Comparison of ENCODE assay signal across 8 cellular contexts in genomic region chr17:82020874-82021727, GRCh38. TPM values are rescaled to one million over a fixed set of nuclear protein-coding genes. Genes with fewer than 3 reads are reported as not detected.
A peak's percentile ranks its signal among the peaks of the same experiment; 100 is the strongest.
DNase-seq lines count a peak whose midpoint lies in the region; ATAC-seq and TF ChIP-seq lines count a peak whose summit lies in the region.

No MANE protein-coding gene starts in this region.

- H3K14ac ChIP-seq in H9 (ENCODE audit: insufficient read depth, low read length) = no peak overlapping the region; the same call in 1 of the 2 replicates

- no peak overlapping the region for H3T11ph ChIP-seq in H9 (ENCODE audit: low read length)

- H3K4me1 Mint-ChIP-seq in CD14-positive monocyte (peaks cover 28% of the 10 kb centered on the region), H9 (peaks cover 7 to 16% of the 10 kb centered on the region in 2 experiments), neural progenitor cell (peaks cover 16% of the 10 kb centered on the region)
- H3K4me1 Mint-ChIP-seq in activated T-helper 2 cell treated with anti-CD3 and anti-CD28 coated beads, Interferon-gamma antibody, Interleukin-2, Interleukin-4, amounts not matched to agents 10 μg/mL and 5 μg/mL and 100 μg/mL, durations not matched to agents 14 hours and 24 hours and 36 hours (ENCODE audit: low read depth) = peaks cover 15% of the 10 kb centered on the region

- peaks cover 10 to 22% of the 10 kb centered on the region in 2 donors for H3K36me3 Mint-ChIP-seq in CD14-positive monocyte
- peaks cover 3 to 12% (median 5%) of the 10 kb centered on the region in 3 experiments; a peak in 5 of 7 replicates for H3K36me3 Mint-ChIP-seq in H9 (ENCODE audit: insufficient read depth in 1 of 3, low read depth in 3 of 3)
- H3K36me3 Mint-ChIP-seq in activated T-helper 2 cell treated with anti-CD3 and anti-CD28 coated beads, Interferon-gamma antibody, Interleukin-2, Interleukin-4, amounts not matched to agents 10 μg/mL and 5 μg/mL and 100 μg/mL, durations not matched to agents 14 hours and 24 hours and 36 hours (ENCODE audit: low read depth) = peaks cover 7% of the 10 kb centered on the region
- H3K36me3 Mint-ChIP-seq in neural progenitor cell = no peaks in the 10 kb centered on the region

- H3K23ac ChIP-seq in H9 (ENCODE audit: insufficient read length, low read depth, low read length) = no peak overlapping the region

- H3K27ac ChIP-seq in H9 (ENCODE audit: insufficient read length, low read depth, low read length) (no peak overlapping the region), PC-3 (ENCODE audit: low read length) (peak overlapping the region; percentile 57), neural progenitor cell (no peak overlapping the region)

- H3F3A ChIP-seq in PC-3 (ENCODE audit: low read length, unreplicated experiment) = no peaks in the 10 kb centered on the region
- H3F3A ChIP-seq in neural progenitor cell (ENCODE audit: low read depth) = peaks cover 15% of the 10 kb centered on the region

- no peak overlapping the region for H3K56ac ChIP-seq in H9 (ENCODE audit: insufficient read length, low read depth, low read length)

- no peaks in the 10 kb centered on the region for H3K4me1 ChIP-seq in H9 (ENCODE audit: insufficient read depth, low read length)
- H3K4me1 ChIP-seq in PC-3 (ENCODE audit: insufficient read depth, low read length) = peaks cover 21% of the 10 kb centered on the region; the same call in 1 of the 2 replicates
- H3K4me1 ChIP-seq in neural progenitor cell = peaks cover 11% of the 10 kb centered on the region

- H3K27me3 Mint-ChIP-seq in CD14-positive monocyte (ENCODE audit: low read depth in 3 of 3) (peaks cover 0 to 1% (median 0%) of the 10 kb centered on the region in 3 donors), H9 (ENCODE audit: low read depth) (no peaks in the 10 kb centered on the region; the same call in 1 of the 2 replicates), neural progenitor cell (ENCODE audit: insufficient read depth, low read depth) (no peaks in the 10 kb centered on the region)
- no peaks in the 10 kb centered on the region for H3K27me3 Mint-ChIP-seq in activated T-helper 2 cell treated with anti-CD3 and anti-CD28 coated beads, Interferon-gamma antibody, Interleukin-2, Interleukin-4, amounts not matched to agents 10 μg/mL and 5 μg/mL and 100 μg/mL, durations not matched to agents 14 hours and 24 hours and 36 hours (ENCODE audit: low read depth)

- POLR2A ChIA-PET in PC-3 (lab: Charles Lee; ENCODE audit: unreplicated experiment) = no interaction called here

- H3K4ac ChIP-seq in H9 (ENCODE audit: low read depth, low read length) = no peak overlapping the region

- H3K36me3 ChIP-seq in PC-3 (ENCODE audit: low read depth, low read length) (no peaks in the 10 kb centered on the region; the same call in 1 of the 2 replicates), neural progenitor cell (no peaks in the 10 kb centered on the region)

- no peak overlapping the region for H4K5ac ChIP-seq in H9 (ENCODE audit: insufficient read length, low read depth, low read length)

- no peak for DNase-seq in CD14-positive monocyte (ENCODE audit: low spot score)
- peak; percentile 74 for DNase-seq in H9
- DNase-seq in PC-3 = peak; percentile 80
- no peak for DNase-seq in activated T-helper 2 cell treated with anti-CD3 and anti-CD28 coated beads, Interferon-gamma antibody, Interleukin-2, Interleukin-4, amounts not matched to agents 10 μg/mL and 5 μg/mL and 100 μg/mL, durations not matched to agents 14 hours and 24 hours and 36 hours (ENCODE audit: low spot score)
- peak; percentile 63 for DNase-seq in fibroblast of the conjunctiva (ENCODE audit: low read depth)
- DNase-seq in neural progenitor cell (ENCODE audit: low spot score) = peak; percentile 78
- DNase-seq in HPDE6-E6E7 (ENCODE audit: extremely low spot score) = no peak

- H3K9me3 Mint-ChIP-seq in CD14-positive monocyte = no peaks in the 10 kb centered on the region
- H3K9me3 Mint-ChIP-seq in H9 = peaks cover 0 to 2% of the 10 kb centered on the region in 2 experiments; a peak in 1 of 5 replicates
- H3K9me3 Mint-ChIP-seq in activated T-helper 2 cell treated with anti-CD3 and anti-CD28 coated beads, Interferon-gamma antibody, Interleukin-2, Interleukin-4, amounts not matched to agents 10 μg/mL and 5 μg/mL and 100 μg/mL, durations not matched to agents 14 hours and 24 hours and 36 hours = no peaks in the 10 kb centered on the region
- no peaks in the 10 kb centered on the region for H3K9me3 Mint-ChIP-seq in neural progenitor cell

- peak overlapping the region in 2 of 7 donors; percentile 22 to 73 for H3K27ac Mint-ChIP-seq in CD14-positive monocyte
- no peak overlapping the region for H3K27ac Mint-ChIP-seq in H9
- H3K27ac Mint-ChIP-seq in activated T-helper 2 cell treated with anti-CD3 and anti-CD28 coated beads, Interferon-gamma antibody, Interleukin-2, Interleukin-4, amounts not matched to agents 10 μg/mL and 5 μg/mL and 100 μg/mL, durations not matched to agents 14 hours and 24 hours and 36 hours = no peak overlapping the region
- peak overlapping the region; percentile 72 for H3K27ac Mint-ChIP-seq in neural progenitor cell

- H3K4me3 Mint-ChIP-seq in CD14-positive monocyte (peak overlapping the region; percentile 80 to 82), H9 (peak overlapping the region; percentile 79 to 88), neural progenitor cell (peak overlapping the region; percentile 89)
- peak overlapping the region; percentile 84 for H3K4me3 Mint-ChIP-seq in activated T-helper 2 cell treated with anti-CD3 and anti-CD28 coated beads, Interferon-gamma antibody, Interleukin-2, Interleukin-4, amounts not matched to agents 10 μg/mL and 5 μg/mL and 100 μg/mL, durations not matched to agents 14 hours and 24 hours and 36 hours (ENCODE audit: low read depth)

- H2AK5ac ChIP-seq in H9 (ENCODE audit: insufficient read length, low read length) = no peak overlapping the region

- peaks cover 5% of the 10 kb centered on the region for H3K79me1 ChIP-seq in H9 (ENCODE audit: insufficient read depth, low read depth, low read length, poor library complexity, severe bottlenecking)

- ATAC-seq in PC-3 = peak; percentile 29
- ATAC-seq in HG03469 (IDR thresholded peaks at IDR 0.05; ENCODE audit: unreplicated experiment) = no peak

- CTCF ChIA-PET in PC-3 (lab: Charles Lee) = interaction anchor here (0.6 to 4.8 kb wide), 2 partner anchors 10 to 61 kb away, joined by 3 to 40 read pairs; no protein-coding TSS in a partner anchor

- H3K4me3 ChIP-seq in PC-3 (ENCODE audit: low read length) = peak overlapping the region; percentile 100
- H3K4me3 ChIP-seq in neural progenitor cell = peak overlapping the region; percentile 95

- intact Hi-C loops in CD14-positive monocyte (cut with micrococcal nuclease) (loop anchor here (1.0 to 10.0 kb wide), 3 partner anchors 44 to 304 kb away; partner anchors contain the start of gene ASPSCR1 (in 1 of the 2)), PC-3 (cut with micrococcal nuclease) (loop anchor here (1.0 kb wide), 1 partner anchor 62 kb away; no protein-coding TSS in a partner anchor)
- intact Hi-C loops in activated T-helper 2 cell treated with anti-CD3 and anti-CD28 coated beads, Interferon-gamma antibody, Interleukin-2, Interleukin-4, amounts not matched to agents 10 μg/mL and 5 μg/mL and 100 μg/mL, durations not matched to agents 14 hours and 24 hours and 36 hours (cut with micrococcal nuclease) = loop anchor here (1.0 to 10.0 kb wide), 3 partner anchors 63 to 214 kb away; partner anchors contain the start of gene MAFG

- H4K8ac ChIP-seq in H9 (replicated peaks; ENCODE audit: insufficient read length, low read depth, low read length) = no peak overlapping the region

- H2BK20ac ChIP-seq in H9 (ENCODE audit: low read depth, low read length, poor library complexity, severe bottlenecking) = no peak overlapping the region

- no peak overlapping the region for H2BK5ac ChIP-seq in H9 (ENCODE audit: insufficient read length, low read length)

- TF ChIP-seq CTCF in CD14-positive monocyte (IDR thresholded peaks at IDR 0.05) (peak; percentile 53), H9 (conservative IDR thresholded peaks at IDR 0.05) (peak; percentile 52; the same call in 2 of the 3 replicates), PC-3 (conservative IDR thresholded peaks at IDR 0.05; ENCODE audit: low read depth, low read length) (peak; percentile 93), neural progenitor cell (IDR thresholded peaks at IDR 0.05) (peak; percentile 56)

- no peak overlapping the region for H2BK12ac ChIP-seq in H9 (ENCODE audit: insufficient read length, low read depth, low read length)

- H3K18ac ChIP-seq in H9 (ENCODE audit: insufficient read length, low read depth, low read length) = no peak overlapping the region

- no TSS peak for BruUV-seq in PC-3 (replicated peaks; lab: Mats Ljungman, UMichigan)

- H3K9ac ChIP-seq in H9 (ENCODE audit: extremely low read depth, insufficient read length, low read length) = no peak overlapping the region
- peak overlapping the region; percentile 98 for H3K9ac ChIP-seq in PC-3 (ENCODE audit: low read length)
- no peak overlapping the region for H3K9ac ChIP-seq in neural progenitor cell

- H2AFZ ChIP-seq in H9 (ENCODE audit: low read length) (no peak overlapping the region), PC-3 (ENCODE audit: low read length) (no peak overlapping the region), neural progenitor cell (replicated peaks) (no peak overlapping the region)

- H2BK15ac ChIP-seq in H9 (ENCODE audit: low read depth, low read length) = no peak overlapping the region

- H4K20me1 ChIP-seq in H9 (ENCODE audit: control insufficient read depth, insufficient read depth, insufficient read length) = no peaks in the 10 kb centered on the region
- peaks cover 7% of the 10 kb centered on the region; the same call in 1 of the 2 replicates for H4K20me1 ChIP-seq in PC-3 (ENCODE audit: low read length)
- peaks cover 29% of the 10 kb centered on the region for H4K20me1 ChIP-seq in neural progenitor cell (ENCODE audit: low read depth)

- H2BK120ac ChIP-seq in H9 (ENCODE audit: low read depth, low read length, poor library complexity, severe bottlenecking) = no peak overlapping the region

- H3K9me3 ChIP-seq in H9 (ENCODE audit: control insufficient read depth, low read depth, low read length) = no peaks in the 10 kb centered on the region
- no peaks in the 10 kb centered on the region for H3K9me3 ChIP-seq in PC-3 (ENCODE audit: low read length)
- H3K9me3 ChIP-seq in neural progenitor cell (ENCODE audit: low read depth) = no peaks in the 10 kb centered on the region

- H3K4me2 ChIP-seq in H9 (ENCODE audit: insufficient read depth, insufficient read length, low read length) = peak overlapping the region; percentile 89
- H3K4me2 ChIP-seq in PC-3 (ENCODE audit: low read length) = peak overlapping the region; percentile 99
- peak overlapping the region; percentile 91 for H3K4me2 ChIP-seq in neural progenitor cell

- H4K91ac ChIP-seq in H9 (ENCODE audit: insufficient read length, low read depth, low read length) = no peak overlapping the region

- no peaks in the 10 kb centered on the region for H3K27me3 ChIP-seq in H9 (ENCODE audit: insufficient read depth, low read length)
- no peaks in the 10 kb centered on the region for H3K27me3 ChIP-seq in PC-3 (ENCODE audit: low read length)
- H3K27me3 ChIP-seq in neural progenitor cell = no peaks in the 10 kb centered on the region

- no peaks in the 10 kb centered on the region for H3K9me2 ChIP-seq in PC-3 (replicated peaks; ENCODE audit: low read length)

- H3K79me2 ChIP-seq in H9 (ENCODE audit: insufficient read depth, low read length) = no peaks in the 10 kb centered on the region
- peaks cover 43% of the 10 kb centered on the region for H3K79me2 ChIP-seq in PC-3 (ENCODE audit: low read length)
- H3K79me2 ChIP-seq in neural progenitor cell (ENCODE audit: low read depth) = peaks cover 23% of the 10 kb centered on the region

- H3K23me2 ChIP-seq in H9 (ENCODE audit: insufficient read length, low read depth, low read length, poor library complexity, severe bottlenecking) = peaks cover 5% of the 10 kb centered on the region

- WGBS in H9 (ENCODE audit: extremely low coverage, insufficient read length, low lambda C conversion rate) = no CpG with 5 or more reads among the region's 27 CpGs

RNA-seq across cellular contexts. Expression of gene CENPX, which starts 1.6 kb away (rescaled TPM):
- polyA plus RNA-seq in CD14-positive monocyte = 10 to 100 TPM; 47.7 to 57.0 TPM
- 77.9 and 82.8 TPM in 2 replicates for total RNA-seq in H9 (2021)
- total RNA-seq in PC-3 (2014; rRNA removed) = 344 and 390 TPM in 2 replicates
- 88.3 and 91.9 TPM in 2 replicates for total RNA-seq in activated T-helper 2 cell treated with anti-CD3 and anti-CD28 coated beads, Interferon-gamma antibody, Interleukin-2, Interleukin-4, amounts not matched to agents 10 μg/mL and 5 μg/mL and 100 μg/mL, durations not matched to agents 14 hours and 24 hours and 36 hours
- total RNA-seq in neural progenitor cell (ENCODE audit: low replicate concordance) = 53.0 and 85.0 TPM in 2 replicates

RNA-seq across cellular contexts. Expression of gene LRRC45, which starts 2.0 kb away (rescaled TPM):
- polyA plus RNA-seq in CD14-positive monocyte = 1 to 10 TPM; 2.6 to 3.4 TPM
- total RNA-seq in H9 (2021) = 28.7 and 30.6 TPM in 2 replicates
- total RNA-seq in PC-3 (2014; rRNA removed) = 71.5 and 90.0 TPM in 2 replicates
- 32.3 and 33.4 TPM in 2 replicates for total RNA-seq in activated T-helper 2 cell treated with anti-CD3 and anti-CD28 coated beads, Interferon-gamma antibody, Interleukin-2, Interleukin-4, amounts not matched to agents 10 μg/mL and 5 μg/mL and 100 μg/mL, durations not matched to agents 14 hours and 24 hours and 36 hours
- 15.4 and 46.7 TPM in 2 replicates for total RNA-seq in neural progenitor cell (ENCODE audit: low replicate concordance)

RNA-seq across cellular contexts. Expression of gene RAC3, which starts 10.4 kb away (rescaled TPM):
- not detected for polyA plus RNA-seq in CD14-positive monocyte
- 84.8 and 85.8 TPM in 2 replicates for total RNA-seq in H9 (2021)
- 46.8 and 52.2 TPM in 2 replicates for total RNA-seq in PC-3 (2014; rRNA removed)
- 15.4 and 18.4 TPM in 2 replicates for total RNA-seq in activated T-helper 2 cell treated with anti-CD3 and anti-CD28 coated beads, Interferon-gamma antibody, Interleukin-2, Interleukin-4, amounts not matched to agents 10 μg/mL and 5 μg/mL and 100 μg/mL, durations not matched to agents 14 hours and 24 hours and 36 hours
- total RNA-seq in neural progenitor cell (ENCODE audit: low replicate concordance) = 31.6 and 81.2 TPM in 2 replicates

RNA-seq across cellular contexts. Expression of gene DCXR, which starts 16.4 kb away (rescaled TPM):
- 10 to 100 TPM; 88.8 to 90.3 TPM for polyA plus RNA-seq in CD14-positive monocyte
- total RNA-seq in H9 (2021) = 90.6 and 93.6 TPM in 2 replicates
- 135 and 142 TPM in 2 replicates for total RNA-seq in PC-3 (2014; rRNA removed)
- total RNA-seq in activated T-helper 2 cell treated with anti-CD3 and anti-CD28 coated beads, Interferon-gamma antibody, Interleukin-2, Interleukin-4, amounts not matched to agents 10 μg/mL and 5 μg/mL and 100 μg/mL, durations not matched to agents 14 hours and 24 hours and 36 hours = 138 and 145 TPM in 2 replicates
- total RNA-seq in neural progenitor cell (ENCODE audit: low replicate concordance) = 36.5 and 64.9 TPM in 2 replicates

RNA-seq across cellular contexts. Expression of gene RFNG, which starts 30.5 kb away (rescaled TPM):
- 1 to 10 TPM; 1.5 to 4.1 TPM for polyA plus RNA-seq in CD14-positive monocyte
- total RNA-seq in H9 (2021) = 34.0 and 36.5 TPM in 2 replicates
- total RNA-seq in PC-3 (2014; rRNA removed) = 46.7 and 46.8 TPM in 2 replicates
- total RNA-seq in activated T-helper 2 cell treated with anti-CD3 and anti-CD28 coated beads, Interferon-gamma antibody, Interleukin-2, Interleukin-4, amounts not matched to agents 10 μg/mL and 5 μg/mL and 100 μg/mL, durations not matched to agents 14 hours and 24 hours and 36 hours = 21.8 and 21.9 TPM in 2 replicates
- total RNA-seq in neural progenitor cell (ENCODE audit: low replicate concordance) = 13.6 and 41.0 TPM in 2 replicates

Comparison
In these comparisons a context has a peak if more than half of its experiments do, and no peak if none do; other contexts are left out.
1. DNase-seq: peak in H9 (single experiment), PC-3 (single experiment), fibroblast of the conjunctiva (single experiment) and neural progenitor cell (single experiment); none in CD14-positive monocyte (single experiment), activated T-helper 2 cell treated with anti-CD3 and anti-CD28 coated beads, Interferon-gamma antibody, Interleukin-2, Interleukin-4, amounts not matched to agents 10 μg/mL and 5 μg/mL and 100 μg/mL, durations not matched to agents 14 hours and 24 hours and 36 hours (single experiment) and HPDE6-E6E7 (single experiment).
2. Peak in every context shown above with its lines, with median percentiles within 50 percentile points of each other: H3K4me3 Mint-ChIP-seq, CTCF ChIP-seq and H3K4me2 ChIP-seq.